21 cellular contexts compared by ENCODE assay signal in the genomic region with DNA sequence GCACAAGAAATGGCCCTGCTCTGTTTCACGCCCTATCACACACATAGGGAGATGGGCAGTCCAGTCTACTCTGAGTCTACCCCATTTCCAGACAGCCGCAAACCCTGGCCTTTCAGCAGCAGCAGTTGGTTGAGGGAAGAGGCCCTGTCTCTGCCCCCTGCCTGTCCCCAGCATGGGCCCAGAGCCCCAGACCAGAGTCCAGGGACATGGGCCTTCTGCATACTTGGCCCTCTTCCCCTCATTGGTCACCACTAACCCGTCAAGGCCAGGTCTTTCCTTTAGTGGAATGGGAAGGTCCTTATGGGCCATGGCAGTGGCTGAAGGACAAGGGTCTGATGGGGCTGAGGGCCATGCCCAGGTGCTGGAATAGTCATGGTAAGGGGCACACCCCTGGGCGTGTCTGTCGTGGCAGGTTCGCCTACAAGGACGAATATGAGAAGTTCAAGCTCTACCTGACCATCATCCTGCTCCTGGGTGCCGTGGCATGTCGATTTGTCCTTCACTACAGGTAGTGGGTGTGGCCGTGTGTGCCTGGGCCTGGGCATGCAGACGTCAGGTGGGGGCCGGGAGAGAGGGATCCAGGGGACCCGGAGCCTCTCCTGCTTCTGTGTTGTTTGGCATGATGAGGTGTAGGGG. TPM values are rescaled to one million over a fixed set of nuclear protein-coding genes. Genes with fewer than 3 reads are reported as not detected.
DNase-seq lines count a peak whose midpoint lies in the region; ATAC-seq, FAIRE-seq and TF ChIP-seq lines count a peak whose summit lies in the region.
"Had no signal": no experiment of that assay in that cellular context is flagged by ENCODE, and none has a peak within 500 bp of the region (broad histone marks: within the 10 kb centered on the region; RNA-seq: fewer than 3 reads in every experiment).

No MANE protein-coding gene starts in this region.

- CTCF ChIA-PET in activated CD4-positive, alpha-beta memory T cell treated with anti-CD3 and anti-CD28 coated beads, Interleukin-2, amount 10 ng/mL, durations not matched to agents 7 days and 5 days (lab: Charles Lee): interaction anchor here (0.6 kb wide), 1 partner anchor 314 kb away, joined by 3 read pairs; no protein-coding TSS in a partner anchor
- CTCF ChIA-PET in activated CD4-positive, alpha-beta memory T cell treated with anti-CD3 and anti-CD28 coated beads for 36 hours (lab: Charles Lee): no interaction called here
- CTCF ChIA-PET in CD8-positive, alpha-beta memory T cell (lab: Charles Lee): interaction anchor here (1.2 kb wide), 1 partner anchor 43 kb away, joined by 3 read pairs; no protein-coding TSS in a partner anchor
- CTCF ChIA-PET in activated CD8-positive, alpha-beta T cell treated with anti-CD3 and anti-CD28 coated beads for 36 hours (lab: Charles Lee): no interaction called here

- H3K27me3 Mint-ChIP-seq in activated CD4-positive, alpha-beta memory T cell treated with anti-CD3 and anti-CD28 coated beads, Interleukin-2, amount 10 ng/mL, durations not matched to agents 7 days and 5 days: no peaks in the 10 kb centered on the region
- H3K27me3 Mint-ChIP-seq in activated CD4-positive, alpha-beta memory T cell treated with anti-CD3 and anti-CD28 coated beads for 36 hours: no peaks in the 10 kb centered on the region
- H3K27me3 Mint-ChIP-seq in CD8-positive, alpha-beta memory T cell: peaks cover 0 to under 1% of the 10 kb centered on the region in 2 donors
- H3K27me3 Mint-ChIP-seq in activated CD8-positive, alpha-beta T cell treated with anti-CD3 and anti-CD28 coated beads for 36 hours: no peaks in the 10 kb centered on the region

- no peak for FAIRE-seq in kidney (lab: Jason Lieb, UNC)
- FAIRE-seq: A549, H54 had no signal

- no peak overlapping the region for H3K27ac ChIP-seq in CD8-positive, alpha-beta memory T cell (ENCODE audit: low read depth, low read length)
- no peak overlapping the region for H3K27ac ChIP-seq in kidney (ENCODE audit: low read depth in 2 of 2, low read length in 2 of 2)
- H3K27ac ChIP-seq: BLaER1, HL-60, RWPE1, SJCRH30 had no signal

- no peaks in the 10 kb centered on the region for H3K36me3 ChIP-seq in CD8-positive, alpha-beta memory T cell (ENCODE audit: insufficient read depth, low read length)
- peaks cover 0 to 5% of the 10 kb centered on the region in 2 donors for H3K36me3 ChIP-seq in kidney (ENCODE audit: control insufficient read depth in 1 of 2, insufficient read depth in 2 of 2, low read length in 2 of 2)

- H3K9me3 Mint-ChIP-seq in activated CD4-positive, alpha-beta memory T cell treated with anti-CD3 and anti-CD28 coated beads, Interleukin-2, amount 10 ng/mL, durations not matched to agents 7 days and 5 days: peaks cover 2% of the 10 kb centered on the region
- no peaks in the 10 kb centered on the region for H3K9me3 Mint-ChIP-seq in activated CD4-positive, alpha-beta memory T cell treated with anti-CD3 and anti-CD28 coated beads for 36 hours
- peaks cover 0 to 1% (median 0%) of the 10 kb centered on the region in 5 donors for H3K9me3 Mint-ChIP-seq in CD8-positive, alpha-beta memory T cell
- H3K9me3 Mint-ChIP-seq in activated CD8-positive, alpha-beta T cell treated with anti-CD3 and anti-CD28 coated beads for 36 hours: no peaks in the 10 kb centered on the region

- peaks cover 20% of the 10 kb centered on the region for H3K36me3 Mint-ChIP-seq in activated CD4-positive, alpha-beta memory T cell treated with anti-CD3 and anti-CD28 coated beads, Interleukin-2, amount 10 ng/mL, durations not matched to agents 7 days and 5 days (ENCODE audit: low read depth)
- peaks cover 5% of the 10 kb centered on the region for H3K36me3 Mint-ChIP-seq in activated CD4-positive, alpha-beta memory T cell treated with anti-CD3 and anti-CD28 coated beads for 36 hours
- peaks cover 0 to 4% (median 0%) of the 10 kb centered on the region in 3 donors for H3K36me3 Mint-ChIP-seq in CD8-positive, alpha-beta memory T cell
- peaks cover 16% of the 10 kb centered on the region for H3K36me3 Mint-ChIP-seq in activated CD8-positive, alpha-beta T cell treated with anti-CD3 and anti-CD28 coated beads for 36 hours (ENCODE audit: low read depth)

- POLR2A ChIA-PET in activated CD4-positive, alpha-beta memory T cell treated with anti-CD3 and anti-CD28 coated beads, Interleukin-2, amount 10 ng/mL, durations not matched to agents 7 days and 5 days (lab: Charles Lee): no interaction called here
- POLR2A ChIA-PET in activated CD4-positive, alpha-beta memory T cell treated with anti-CD3 and anti-CD28 coated beads for 36 hours (lab: Charles Lee): no interaction called here
- POLR2A ChIA-PET in CD8-positive, alpha-beta memory T cell (lab: Charles Lee): no interaction called here
- POLR2A ChIA-PET in activated CD8-positive, alpha-beta T cell treated with anti-CD3 and anti-CD28 coated beads for 36 hours (lab: Charles Lee): no interaction called here

- no peak overlapping the region for H3K4me3 ChIP-seq in CD8-positive, alpha-beta memory T cell (ENCODE audit: low read length)
- H3K4me3 ChIP-seq in kidney (ENCODE audit: low read length in 2 of 2): no peak overlapping the region
- H3K4me3 ChIP-seq: A549, BLaER1, SJCRH30 had no signal

- intact Hi-C loops in activated CD4-positive, alpha-beta memory T cell treated with anti-CD3 and anti-CD28 coated beads for 36 hours (cut with micrococcal nuclease): no loop called here
- intact Hi-C loops in activated CD8-positive, alpha-beta T cell treated with anti-CD3 and anti-CD28 coated beads for 36 hours (cut with micrococcal nuclease): no loop called here
- intact Hi-C loops in kidney (cut with DNase I): no loop called here

- no peak overlapping the region for H3K4me3 Mint-ChIP-seq in activated CD4-positive, alpha-beta memory T cell treated with anti-CD3 and anti-CD28 coated beads, Interleukin-2, amount 10 ng/mL, durations not matched to agents 7 days and 5 days
- no peak overlapping the region for H3K4me3 Mint-ChIP-seq in activated CD4-positive, alpha-beta memory T cell treated with anti-CD3 and anti-CD28 coated beads for 36 hours
- H3K4me3 Mint-ChIP-seq in CD8-positive, alpha-beta memory T cell: no peak overlapping the region
- H3K4me3 Mint-ChIP-seq in activated CD8-positive, alpha-beta T cell treated with anti-CD3 and anti-CD28 coated beads for 36 hours: no peak overlapping the region

- peak overlapping the region; percentile 35 for H3K27ac Mint-ChIP-seq in activated CD4-positive, alpha-beta memory T cell treated with anti-CD3 and anti-CD28 coated beads, Interleukin-2, amount 10 ng/mL, durations not matched to agents 7 days and 5 days
- no peak overlapping the region for H3K27ac Mint-ChIP-seq in activated CD4-positive, alpha-beta memory T cell treated with anti-CD3 and anti-CD28 coated beads for 36 hours
- peak overlapping the region in 6 of 8 donors; percentile 7 to 83 (median 64) for H3K27ac Mint-ChIP-seq in CD8-positive, alpha-beta memory T cell
- H3K27ac Mint-ChIP-seq in activated CD8-positive, alpha-beta T cell treated with anti-CD3 and anti-CD28 coated beads for 36 hours: peak overlapping the region; percentile 38

- H3K27me3 ChIP-seq in CD8-positive, alpha-beta memory T cell (ENCODE audit: insufficient read depth, low read length, poor library complexity, severe bottlenecking): no peaks in the 10 kb centered on the region
- H3K27me3 ChIP-seq: BLaER1, SJCRH30 had no signal

- no peak for ATAC-seq in activated CD8-positive, alpha-beta T cell treated with anti-CD3 and anti-CD28 coated beads for 36 hours
- ATAC-seq in HG03378 (IDR thresholded peaks at IDR 0.05; ENCODE audit: unreplicated experiment): no peak
- ATAC-seq: A549, PC-3 had no signal

- no peaks in the 10 kb centered on the region for H3K9me3 ChIP-seq in CD8-positive, alpha-beta memory T cell (ENCODE audit: low read length)
- no peaks in the 10 kb centered on the region for H3K9me3 ChIP-seq in kidney (ENCODE audit: control insufficient read depth in 1 of 2, low read length in 2 of 2)
- H3K9me3 ChIP-seq: A549, BLaER1, SJCRH30 had no signal

- peaks cover 8% of the 10 kb centered on the region for H3K4me1 Mint-ChIP-seq in activated CD4-positive, alpha-beta memory T cell treated with anti-CD3 and anti-CD28 coated beads, Interleukin-2, amount 10 ng/mL, durations not matched to agents 7 days and 5 days
- H3K4me1 Mint-ChIP-seq in activated CD4-positive, alpha-beta memory T cell treated with anti-CD3 and anti-CD28 coated beads for 36 hours (ENCODE audit: low read depth): peaks cover 14% of the 10 kb centered on the region
- peaks cover 12 to 19% (median 19%) of the 10 kb centered on the region in 3 donors for H3K4me1 Mint-ChIP-seq in CD8-positive, alpha-beta memory T cell
- peaks cover 11% of the 10 kb centered on the region for H3K4me1 Mint-ChIP-seq in activated CD8-positive, alpha-beta T cell treated with anti-CD3 and anti-CD28 coated beads for 36 hours (ENCODE audit: low read depth)

- TF ChIP-seq CTCF in activated CD8-positive, alpha-beta T cell treated with anti-CD3 and anti-CD28 coated beads for 36 hours (IDR thresholded peaks at IDR 0.05): no peak
- no peak for TF ChIP-seq CTCF in kidney (IDR thresholded peaks at IDR 0.05; ENCODE audit: borderline replicate concordance, extremely low read depth, insufficient read depth)

- peaks cover 4% of the 10 kb centered on the region for H3K4me1 ChIP-seq in CD8-positive, alpha-beta memory T cell (ENCODE audit: insufficient read depth, low read length)
- peaks cover 9 to 13% of the 10 kb centered on the region in 2 donors for H3K4me1 ChIP-seq in kidney (ENCODE audit: control insufficient read depth in 1 of 2, insufficient read depth in 1 of 2, low read depth in 1 of 2, low read length in 2 of 2)
- H3K4me1 ChIP-seq: SJCRH30 had no signal

- no peak for DNase-seq in activated CD4-positive, alpha-beta memory T cell treated with anti-CD3 and anti-CD28 coated beads, Interleukin-2, amount 10 ng/mL, durations not matched to agents 7 days and 5 days
- DNase-seq in activated CD4-positive, alpha-beta memory T cell treated with anti-CD3 and anti-CD28 coated beads for 36 hours: no peak
- no peak for DNase-seq in CD8-positive, alpha-beta memory T cell
- DNase-seq in activated CD8-positive, alpha-beta T cell treated with anti-CD3 and anti-CD28 coated beads for 36 hours: no peak
- DNase-seq in kidney (peak; percentile 43), GM19238 (ENCODE audit: insufficient read length, low spot score) (no peak), NCI-H2107 treated with DMSO at 0.1 percent for 48 hours (lab: John Stamatoyannopoulos, UW; ENCODE audit: unreplicated experiment) (no peak)
- DNase-seq: DND-41, IMR-90, NCI-H1417 treated with DMSO at 0.1 percent for 48 hours, NCI-H187 treated with DMSO at 0.1 percent for 48 hours, NCI-H226, NCI-H524, PC-3, SJCRH30 had no signal

- H3K9ac ChIP-seq in kidney (ENCODE audit: low read length in 2 of 2): no peak overlapping the region
- H3K9ac ChIP-seq: BLaER1 had no signal

RNA-seq across cellular contexts. Expression of gene TMEM120B, which starts 39.3 kb away (rescaled TPM):
- 1 to 10 TPM; 5.1 to 5.8 TPM for total RNA-seq in activated CD4-positive, alpha-beta memory T cell treated with anti-CD3 and anti-CD28 coated beads, Interleukin-2, amount 10 ng/mL, durations not matched to agents 7 days and 5 days
- 1 to 10 TPM; 8.8 to 9.5 TPM for total RNA-seq in activated CD4-positive, alpha-beta memory T cell treated with anti-CD3 and anti-CD28 coated beads for 36 hours
- total RNA-seq in CD8-positive, alpha-beta memory T cell: 10 to 100 TPM; 12.5 to 15.2 TPM
- 3.9 TPM for polyA plus RNA-seq in CD8-positive, alpha-beta memory T cell
- 10 to 100 TPM; 11.7 to 12.7 TPM for total RNA-seq in activated CD8-positive, alpha-beta T cell treated with anti-CD3 and anti-CD28 coated beads for 36 hours
- 14.2 TPM for total RNA-seq in kidney
- polyA plus RNA-seq in kidney (ENCODE audit: insufficient read depth, low read depth, low replicate concordance): 9.0 TPM

RNA-seq across cellular contexts. Expression of gene RHOF, which starts 41.7 kb away (rescaled TPM):
- 100 to 1,000 TPM; 157 to 163 TPM for total RNA-seq in activated CD4-positive, alpha-beta memory T cell treated with anti-CD3 and anti-CD28 coated beads, Interleukin-2, amount 10 ng/mL, durations not matched to agents 7 days and 5 days
- total RNA-seq in activated CD4-positive, alpha-beta memory T cell treated with anti-CD3 and anti-CD28 coated beads for 36 hours: 100 to 1,000 TPM; 136 to 141 TPM
- 100 to 1,000 TPM; 145 to 152 TPM for total RNA-seq in CD8-positive, alpha-beta memory T cell
- 139 TPM for polyA plus RNA-seq in CD8-positive, alpha-beta memory T cell
- 100 to 1,000 TPM; 108 to 116 TPM for total RNA-seq in activated CD8-positive, alpha-beta T cell treated with anti-CD3 and anti-CD28 coated beads for 36 hours
- 42.6 TPM for total RNA-seq in kidney
- polyA plus RNA-seq in kidney (ENCODE audit: insufficient read depth, low read depth, low replicate concordance): 23.9 TPM

RNA-seq across cellular contexts. Expression of gene SETD1B, which starts 52.0 kb away (rescaled TPM):
- total RNA-seq in activated CD4-positive, alpha-beta memory T cell treated with anti-CD3 and anti-CD28 coated beads, Interleukin-2, amount 10 ng/mL, durations not matched to agents 7 days and 5 days: 10 to 100 TPM; 26.5 to 26.9 TPM
- total RNA-seq in activated CD4-positive, alpha-beta memory T cell treated with anti-CD3 and anti-CD28 coated beads for 36 hours: 10 to 100 TPM; 14.1 to 15.2 TPM
- total RNA-seq in CD8-positive, alpha-beta memory T cell: 10 to 100 TPM; 31.3 to 31.9 TPM
- 2.4 TPM for polyA plus RNA-seq in CD8-positive, alpha-beta memory T cell
- total RNA-seq in activated CD8-positive, alpha-beta T cell treated with anti-CD3 and anti-CD28 coated beads for 36 hours: 10 to 100 TPM; 13.3 TPM
- total RNA-seq in kidney: 34.5 TPM
- 3.5 TPM for polyA plus RNA-seq in kidney (ENCODE audit: insufficient read depth, low read depth, low replicate concordance)

Comparison
In these comparisons a context has a peak if more than half of its experiments do, and no peak if none do; other contexts are left out.
1. CTCF ChIA-PET loops: an anchor here in activated CD4-positive, alpha-beta memory T cell treated with anti-CD3 and anti-CD28 coated beads, Interleukin-2, amount 10 ng/mL, durations not matched to agents 7 days and 5 days (0.6 kb wide) and CD8-positive, alpha-beta memory T cell (1.2 kb wide); none called in activated CD4-positive, alpha-beta memory T cell treated with anti-CD3 and anti-CD28 coated beads for 36 hours and activated CD8-positive, alpha-beta T cell treated with anti-CD3 and anti-CD28 coated beads for 36 hours.